In genomic region chr17:48593840-48594411, GRCh38 we compare ENCODE assay signal across 1 cellular context.
TF ChIP-seq lines count a peak whose summit lies in the region.

No MANE protein-coding gene starts in this region.

TF ChIP-seq in HEK293, 187 proteins besides CTCF, POLR2A, EP300 and RAD21 (continued from another document and continues in another):
- TF ChIP-seq ZBTB11 (tag by site-specific recombination; conservative IDR thresholded peaks at IDR 0.05; ENCODE audit: low read depth) (no peak), ZNF18 (tag by site-specific recombination; IDR thresholded peaks at IDR 0.05) (no peak), ZNF549 (tag by site-specific recombination; IDR thresholded peaks at IDR 0.05) (no peak), IKZF3 (tag by site-specific recombination; IDR thresholded peaks at IDR 0.05) (peak; percentile 92), ZNF311 (tag by site-specific recombination; IDR thresholded peaks at IDR 0.05; ENCODE audit: borderline replicate concordance) (no peak), ZBTB17 (tag by site-specific recombination; IDR thresholded peaks at IDR 0.05) (peak; percentile 86), ZNF391 (tag by site-specific recombination; IDR thresholded peaks at IDR 0.05; ENCODE audit: borderline replicate concordance, low read depth) (peak; percentile 82; the same call in 1 of the 2 replicates), ZNF416 (tag by site-specific recombination; IDR thresholded peaks at IDR 0.05) (no peak), BCL11B (tag by site-specific recombination; IDR thresholded peaks at IDR 0.05; ENCODE audit: low read depth) (peak; percentile 69; the same call in 1 of the 2 replicates), ZNF221 (tag by site-specific recombination; IDR thresholded peaks at IDR 0.05; ENCODE audit: borderline replicate concordance) (no peak), FEZF1 (tag by site-specific recombination; IDR thresholded peaks at IDR 0.05) (peak; percentile 3; the same call in 1 of the 2 replicates), ZNF239 (tag by site-specific recombination; IDR thresholded peaks at IDR 0.05) (no peak), MZF1 (tag by site-specific recombination; IDR thresholded peaks at IDR 0.05; ENCODE audit: borderline replicate concordance) (peak; percentile 5; the same call in 1 of the 2 replicates), ZNF560 (tag by site-specific recombination; IDR thresholded peaks at IDR 0.05; ENCODE audit: borderline replicate concordance) (no peak), ELK4 (IDR thresholded peaks at IDR 0.05; ENCODE audit: borderline replicate concordance, low read depth, low read length) (no peak), AEBP2 (tag by site-specific recombination; IDR thresholded peaks at IDR 0.05; ENCODE audit: borderline replicate concordance) (peak; percentile 31; the same call in 1 of the 2 replicates), KLF9 (tag by site-specific recombination; IDR thresholded peaks at IDR 0.05; ENCODE audit: low read depth) (no peak; the same call in 1 of the 2 replicates), SCRT2 (tag by site-specific recombination; IDR thresholded peaks at IDR 0.05) (no peak), KLF7 (tag by site-specific recombination; IDR thresholded peaks at IDR 0.05; ENCODE audit: borderline replicate concordance) (peak; percentile 71), KLF1 (tag by site-specific recombination; IDR thresholded peaks at IDR 0.05) (no peak), ZSCAN18 (tag by site-specific recombination; IDR thresholded peaks at IDR 0.05) (no peak), REPIN1 (tag by site-specific recombination; IDR thresholded peaks at IDR 0.05; ENCODE audit: low read depth) (no peak), ZSCAN30 (tag by site-specific recombination; IDR thresholded peaks at IDR 0.05) (peak; percentile 88; the same call in 1 of the 2 replicates), ZNF335 (tag by site-specific recombination; conservative IDR thresholded peaks at IDR 0.05) (no peak), ZNF341 (tag by site-specific recombination; IDR thresholded peaks at IDR 0.05; ENCODE audit: low read depth) (peak; percentile 26; the same call in 1 of the 2 replicates), ZNF211 (tag by site-specific recombination; IDR thresholded peaks at IDR 0.05; ENCODE audit: low read depth) (no peak), ZFP41 (tag by site-specific recombination; IDR thresholded peaks at IDR 0.05; ENCODE audit: borderline replicate concordance) (no peak), SALL2 (tag by site-specific recombination; IDR thresholded peaks at IDR 0.05; ENCODE audit: borderline replicate concordance) (no peak), ZIC2 (tag by site-specific recombination; IDR thresholded peaks at IDR 0.05) (peak; percentile 94), ZBTB20 (tag by site-specific recombination; IDR thresholded peaks at IDR 0.05) (0 out of 2 replicates have a peak, but pooled peaks have one; percentile 22), ZNF76 (tag by site-specific recombination; IDR thresholded peaks at IDR 0.05; ENCODE audit: borderline replicate concordance, low read depth) (peak; percentile 66; the same call in 1 of the 2 replicates), ZNF629 (tag by site-specific recombination; IDR thresholded peaks at IDR 0.05) (peak; percentile 91), ZNF169 (tag by site-specific recombination; IDR thresholded peaks at IDR 0.05) (no peak), ZBTB48 (tag by site-specific recombination; IDR thresholded peaks at IDR 0.05) (peak; percentile 39; the same call in 1 of the 2 replicates), ZNF140 (tag by site-specific recombination; IDR thresholded peaks at IDR 0.05) (no peak), PRDM6 (tag by site-specific recombination; IDR thresholded peaks at IDR 0.05) (peak; percentile 80), ZNF529 (tag by site-specific recombination; IDR thresholded peaks at IDR 0.05; ENCODE audit: insufficient replicate concordance) (no peak), SP7 (tag by site-specific recombination; IDR thresholded peaks at IDR 0.05) (peak; percentile 83), ZEB2 (tag by site-specific recombination; IDR thresholded peaks at IDR 0.05) (peak; percentile 90), GFI1B (tag by site-specific recombination; IDR thresholded peaks at IDR 0.05) (no peak)
- TF ChIP-seq, protein P1, sequence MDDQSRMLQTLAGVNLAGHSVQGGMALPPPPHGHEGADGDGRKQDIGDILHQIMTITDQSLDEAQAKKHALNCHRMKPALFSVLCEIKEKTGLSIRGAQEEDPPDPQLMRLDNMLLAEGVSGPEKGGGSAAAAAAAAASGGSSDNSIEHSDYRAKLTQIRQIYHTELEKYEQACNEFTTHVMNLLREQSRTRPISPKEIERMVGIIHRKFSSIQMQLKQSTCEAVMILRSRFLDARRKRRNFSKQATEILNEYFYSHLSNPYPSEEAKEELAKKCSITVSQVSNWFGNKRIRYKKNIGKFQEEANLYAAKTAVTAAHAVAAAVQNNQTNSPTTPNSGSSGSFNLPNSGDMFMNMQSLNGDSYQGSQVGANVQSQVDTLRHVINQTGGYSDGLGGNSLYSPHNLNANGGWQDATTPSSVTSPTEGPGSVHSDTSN (CRISPR knock-in tag; IDR thresholded peaks at IDR 0.05) = no peak
- TF ChIP-seq, protein P2, sequence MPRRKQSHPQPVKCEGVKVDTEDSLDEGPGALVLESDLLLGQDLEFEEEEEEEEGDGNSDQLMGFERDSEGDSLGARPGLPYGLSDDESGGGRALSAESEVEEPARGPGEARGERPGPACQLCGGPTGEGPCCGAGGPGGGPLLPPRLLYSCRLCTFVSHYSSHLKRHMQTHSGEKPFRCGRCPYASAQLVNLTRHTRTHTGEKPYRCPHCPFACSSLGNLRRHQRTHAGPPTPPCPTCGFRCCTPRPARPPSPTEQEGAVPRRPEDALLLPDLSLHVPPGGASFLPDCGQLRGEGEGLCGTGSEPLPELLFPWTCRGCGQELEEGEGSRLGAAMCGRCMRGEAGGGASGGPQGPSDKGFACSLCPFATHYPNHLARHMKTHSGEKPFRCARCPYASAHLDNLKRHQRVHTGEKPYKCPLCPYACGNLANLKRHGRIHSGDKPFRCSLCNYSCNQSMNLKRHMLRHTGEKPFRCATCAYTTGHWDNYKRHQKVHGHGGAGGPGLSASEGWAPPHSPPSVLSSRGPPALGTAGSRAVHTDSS (tag by site-specific recombination; IDR thresholded peaks at IDR 0.05) = no peak
- TF ChIP-seq, protein P3, sequence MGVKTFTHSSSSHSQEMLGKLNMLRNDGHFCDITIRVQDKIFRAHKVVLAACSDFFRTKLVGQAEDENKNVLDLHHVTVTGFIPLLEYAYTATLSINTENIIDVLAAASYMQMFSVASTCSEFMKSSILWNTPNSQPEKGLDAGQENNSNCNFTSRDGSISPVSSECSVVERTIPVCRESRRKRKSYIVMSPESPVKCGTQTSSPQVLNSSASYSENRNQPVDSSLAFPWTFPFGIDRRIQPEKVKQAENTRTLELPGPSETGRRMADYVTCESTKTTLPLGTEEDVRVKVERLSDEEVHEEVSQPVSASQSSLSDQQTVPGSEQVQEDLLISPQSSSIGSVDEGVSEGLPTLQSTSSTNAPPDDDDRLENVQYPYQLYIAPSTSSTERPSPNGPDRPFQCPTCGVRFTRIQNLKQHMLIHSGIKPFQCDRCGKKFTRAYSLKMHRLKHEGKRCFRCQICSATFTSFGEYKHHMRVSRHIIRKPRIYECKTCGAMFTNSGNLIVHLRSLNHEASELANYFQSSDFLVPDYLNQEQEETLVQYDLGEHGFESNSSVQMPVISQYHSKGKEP (tag by site-specific recombination; IDR thresholded peaks at IDR 0.05) = peak; percentile 78
